24 cellular contexts compared by ENCODE assay signal in the genomic region with DNA sequence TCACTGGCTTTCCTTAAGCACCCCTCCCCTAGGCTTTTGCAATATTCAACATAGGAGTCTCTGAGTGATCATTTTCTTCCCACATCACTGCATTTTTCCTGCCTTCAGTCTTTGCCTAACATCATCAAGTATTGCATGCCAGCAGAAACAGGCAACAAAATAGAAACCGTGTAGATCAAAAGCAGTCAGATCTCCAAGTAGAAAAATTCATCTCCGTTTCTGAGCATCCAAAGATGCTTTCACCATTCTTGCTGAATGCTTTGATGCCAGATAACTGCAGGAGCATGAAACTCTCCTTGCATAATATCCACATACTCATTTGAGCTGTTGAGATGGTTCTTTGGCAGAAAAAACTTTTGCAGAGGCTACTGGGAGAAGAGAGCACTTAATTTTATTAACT.
DNase-seq lines count a peak whose midpoint lies in the region; ATAC-seq and TF ChIP-seq lines count a peak whose summit lies in the region.
"Had no signal": no experiment of that assay in that cellular context is flagged by ENCODE, and none has a peak within 500 bp of the region (broad histone marks: within the 10 kb centered on the region; RNA-seq: fewer than 3 reads in every experiment).

No MANE protein-coding gene starts in this region.

- H3K27me3 ChIP-seq in GM23248 (replicated peaks; ENCODE audit: insufficient read depth): peaks cover 5% of the 10 kb centered on the region; the same call in 1 of the 2 replicates
- H3K27me3 ChIP-seq in Karpas-422 (ENCODE audit: low read length): no peaks in the 10 kb centered on the region
- H3K27me3 ChIP-seq in trophoblast cell (ENCODE audit: insufficient read depth, low read length): no peaks in the 10 kb centered on the region
- H3K27me3 ChIP-seq in gastroesophageal sphincter: peaks cover 16% of the 10 kb centered on the region
- H3K27me3 ChIP-seq: BLaER1 treated with 17β-estradiol and CSF1 and Interleukin-3, amounts not matched to agents 10 nM and 100 nM had no signal

- WGBS in GM23248 (ENCODE audit: low coverage in 1 of 2, low lambda C conversion rate in 2 of 2, missing lambda C conversion rate in 2 of 2), 2 experiments: 0 to 1% methylated on average over 2 of the region's 2 CpGs
- no CpG with 5 or more reads among the region's 2 CpGs for WGBS in trophoblast cell (ENCODE audit: extremely low coverage, insufficient coverage, insufficient read length)
- 53 to 67% methylated on average over 2 of the region's 2 CpGs for WGBS in gastroesophageal sphincter (ENCODE audit: low coverage in 1 of 2), 2 donors

- H3K23ac ChIP-seq in trophoblast cell (ENCODE audit: low read length): no peak overlapping the region

- H4K12ac ChIP-seq in trophoblast cell (ENCODE audit: low read depth, low read length): no peak overlapping the region

- no peak overlapping the region for H2AFZ ChIP-seq in GM23248
- H2AFZ ChIP-seq in Karpas-422 (ENCODE audit: low read length): no peak overlapping the region
- no peak overlapping the region for H2AFZ ChIP-seq in trophoblast cell (ENCODE audit: insufficient read depth, low read length, poor library complexity)

- H2BK5ac ChIP-seq in trophoblast cell (ENCODE audit: low read depth, low read length, poor library complexity): no peak overlapping the region

- H3K4me3 Mint-ChIP-seq in activated naive CD4-positive, alpha-beta T cell treated with anti-CD3 and anti-CD28 coated beads for 36 hours: no peak overlapping the region
- H3K4me3 Mint-ChIP-seq: CD14-positive monocyte; CD4-positive, alpha-beta T cell; CD8-positive, alpha-beta memory T cell; H9 had no signal

- DNase-seq in GM23248 (peak; percentile 10), Karpas-422 (peak; percentile 19), trophoblast cell (peak; percentile 61 to 91), posterior vena cava (ENCODE audit: low spot score) (no peak), inferior parietal cortex (ENCODE audit: extremely low spot score) (no peak)
- no peak for DNase-seq in activated naive CD4-positive, alpha-beta T cell treated with anti-CD3 and anti-CD28 coated beads for 36 hours
- DNase-seq: 8988T; ACHN; AML-193; BE2C; CD4-positive, alpha-beta T cell; CD8-positive, alpha-beta memory T cell; DMS 273 treated with DMSO at 0.1 percent for 48 hours; DMS79; EL; GDM1; H9 had no signal

- H4K8ac ChIP-seq in trophoblast cell (ENCODE audit: low read depth, low read length): no peak overlapping the region

- H3K9me3 ChIP-seq in GM23248 (ENCODE audit: low read depth) (no peaks in the 10 kb centered on the region), Karpas-422 (ENCODE audit: low read length) (no peaks in the 10 kb centered on the region), trophoblast cell (ENCODE audit: insufficient read depth, low read depth, low read length) (no peaks in the 10 kb centered on the region), gastroesophageal sphincter (no peaks in the 10 kb centered on the region)
- H3K9me3 ChIP-seq: A549; BE2C; BLaER1 treated with 17β-estradiol and CSF1 and Interleukin-3, amounts not matched to agents 10 nM and 100 nM had no signal

- H3K9me2 ChIP-seq in GM23248 (ENCODE audit: insufficient read depth) (no peaks in the 10 kb centered on the region), Karpas-422 (replicated peaks; ENCODE audit: insufficient read depth, low read length) (no peaks in the 10 kb centered on the region)

- H3K36me3 Mint-ChIP-seq in activated naive CD4-positive, alpha-beta T cell treated with anti-CD3 and anti-CD28 coated beads for 36 hours (ENCODE audit: low read depth): no peaks in the 10 kb centered on the region
- H3K36me3 Mint-ChIP-seq: CD14-positive monocyte; CD8-positive, alpha-beta memory T cell had no signal

- no peaks in the 10 kb centered on the region for H3K79me1 ChIP-seq in trophoblast cell (ENCODE audit: low read length)

- no peak for TF ChIP-seq CTCF in gastroesophageal sphincter (IDR thresholded peaks at IDR 0.05)

- no peak for ATAC-seq in gastroesophageal sphincter
- ATAC-seq: A549, GM12878, HCT116 had no signal

- H4K91ac ChIP-seq in trophoblast cell (ENCODE audit: low read depth, low read length): no peak overlapping the region

- no peak overlapping the region for H3K14ac ChIP-seq in trophoblast cell (ENCODE audit: low read length)

- no peak overlapping the region for H3K27ac Mint-ChIP-seq in activated naive CD4-positive, alpha-beta T cell treated with anti-CD3 and anti-CD28 coated beads for 36 hours
- H3K27ac Mint-ChIP-seq: CD14-positive monocyte; CD4-positive, alpha-beta T cell; CD8-positive, alpha-beta memory T cell; H9 had no signal

- intact Hi-C loops in posterior vena cava (cut with DNase I): no loop called here
- intact Hi-C loops in activated naive CD4-positive, alpha-beta T cell treated with anti-CD3 and anti-CD28 coated beads for 36 hours (cut with micrococcal nuclease): no loop called here

- in situ Hi-C loops in GM23248 (cut with MboI): no loop called here

- H3K27me3 Mint-ChIP-seq in activated naive CD4-positive, alpha-beta T cell treated with anti-CD3 and anti-CD28 coated beads for 36 hours (ENCODE audit: low read depth): peaks cover 4% of the 10 kb centered on the region

- CTCF ChIA-PET in activated naive CD4-positive, alpha-beta T cell treated with anti-CD3 and anti-CD28 coated beads for 36 hours (lab: Charles Lee): no interaction called here

- no peak overlapping the region for H2BK12ac ChIP-seq in trophoblast cell (ENCODE audit: low read length)

- H3K9ac ChIP-seq in GM23248 (no peak overlapping the region), Karpas-422 (ENCODE audit: low read length) (no peak overlapping the region), trophoblast cell (ENCODE audit: low read length) (no peak overlapping the region)
- H3K9ac ChIP-seq: BLaER1 treated with 17β-estradiol and CSF1 and Interleukin-3, amounts not matched to agents 10 nM and 100 nM had no signal

- H4K20me1 ChIP-seq in GM23248 (ENCODE audit: insufficient read depth): no peaks in the 10 kb centered on the region
- H4K20me1 ChIP-seq in Karpas-422 (ENCODE audit: insufficient read depth, low read depth, low read length): no peaks in the 10 kb centered on the region
- H4K20me1 ChIP-seq: BLaER1 treated with 17β-estradiol and CSF1 and Interleukin-3, amounts not matched to agents 10 nM and 100 nM had no signal

- no peak overlapping the region for H3K4ac ChIP-seq in trophoblast cell (ENCODE audit: low read depth, low read length)

- no peaks in the 10 kb centered on the region for H3F3A ChIP-seq in GM23248 (ENCODE audit: insufficient read depth)

- H3K79me2 ChIP-seq in GM23248 (ENCODE audit: insufficient read depth) (no peaks in the 10 kb centered on the region), Karpas-422 (ENCODE audit: low read length) (no peaks in the 10 kb centered on the region), trophoblast cell (ENCODE audit: control insufficient read depth, insufficient read depth, low read length, poor library complexity) (no peaks in the 10 kb centered on the region)

- no peak for TF ChIP-seq POLR2A in gastroesophageal sphincter (IDR thresholded peaks at IDR 0.05)

- H3K36me3 ChIP-seq in GM23248 (ENCODE audit: low read depth) (no peaks in the 10 kb centered on the region), Karpas-422 (ENCODE audit: insufficient read depth, low read length) (no peaks in the 10 kb centered on the region), trophoblast cell (ENCODE audit: control insufficient read depth in 1 of 2, insufficient read depth in 2 of 2, low read length in 2 of 2) (no peaks in the 10 kb centered on the region), gastroesophageal sphincter (no peaks in the 10 kb centered on the region)
- H3K36me3 ChIP-seq: BE2C; BLaER1 treated with 17β-estradiol and CSF1 and Interleukin-3, amounts not matched to agents 10 nM and 100 nM had no signal

- H3K4me3 ChIP-seq in GM23248 (no peak overlapping the region), Karpas-422 (ENCODE audit: low read length) (no peak overlapping the region), trophoblast cell (ENCODE audit: low read depth, low read length) (no peak overlapping the region), gastroesophageal sphincter (no peak overlapping the region)
- H3K4me3 ChIP-seq: A549; BLaER1 treated with 17β-estradiol and CSF1 and Interleukin-3, amounts not matched to agents 10 nM and 100 nM; GM12878 had no signal

- TF ChIP-seq EP300 in gastroesophageal sphincter (IDR thresholded peaks at IDR 0.05): no peak

- H3K9me3 Mint-ChIP-seq in activated naive CD4-positive, alpha-beta T cell treated with anti-CD3 and anti-CD28 coated beads for 36 hours: no peaks in the 10 kb centered on the region
- H3K9me3 Mint-ChIP-seq: CD4-positive, alpha-beta T cell; H9 had no signal

- H3K4me2 ChIP-seq in GM23248 (ENCODE audit: unreplicated experiment) (no peak overlapping the region), Karpas-422 (ENCODE audit: low read depth, low read length, poor library complexity, severe bottlenecking) (no peak overlapping the region), trophoblast cell (ENCODE audit: low read length) (no peak overlapping the region)
- H3K4me2 ChIP-seq: A549; BLaER1 treated with 17β-estradiol and CSF1 and Interleukin-3, amounts not matched to agents 10 nM and 100 nM had no signal

- H3K27ac ChIP-seq in GM23248 (no peak overlapping the region), Karpas-422 (ENCODE audit: low read length) (no peak overlapping the region), angular gyrus (ENCODE audit: low read depth, low read length) (peak overlapping the region; percentile 41), trophoblast cell (ENCODE audit: low read depth, low read length) (no peak overlapping the region), gastroesophageal sphincter (no peak overlapping the region)
- H3K27ac ChIP-seq: A549; BLaER1 treated with 17β-estradiol and CSF1 and Interleukin-3, amounts not matched to agents 10 nM and 100 nM had no signal

- no peak overlapping the region for H3K18ac ChIP-seq in trophoblast cell (ENCODE audit: low read length)

- no peaks in the 10 kb centered on the region for H3K4me1 Mint-ChIP-seq in activated naive CD4-positive, alpha-beta T cell treated with anti-CD3 and anti-CD28 coated beads for 36 hours (ENCODE audit: low read depth)
- H3K4me1 Mint-ChIP-seq: CD14-positive monocyte; CD8-positive, alpha-beta memory T cell; H9 had no signal

- no peaks in the 10 kb centered on the region for H3K4me1 ChIP-seq in GM23248 (ENCODE audit: insufficient read depth)
- no peaks in the 10 kb centered on the region for H3K4me1 ChIP-seq in Karpas-422 (ENCODE audit: low read length)
- no peaks in the 10 kb centered on the region for H3K4me1 ChIP-seq in trophoblast cell (ENCODE audit: control insufficient read depth in 1 of 2, insufficient read depth in 2 of 2, low read length in 2 of 2)
- H3K4me1 ChIP-seq in gastroesophageal sphincter: no peaks in the 10 kb centered on the region
- H3K4me1 ChIP-seq: A549, BE2C had no signal

- no peak overlapping the region for H2BK120ac ChIP-seq in trophoblast cell (ENCODE audit: insufficient read depth, low read length, poor library complexity)

- no peak overlapping the region for H2AK5ac ChIP-seq in trophoblast cell (ENCODE audit: low read length)

Comparison
In these comparisons a context has a peak if more than half of its experiments do, and no peak if none do; other contexts are left out.
1. DNase-seq: peak in GM23248 (single experiment), Karpas-422 (single experiment) and trophoblast cell (2 of 2); none in posterior vena cava (single experiment), activated naive CD4-positive, alpha-beta T cell treated with anti-CD3 and anti-CD28 coated beads for 36 hours (single experiment) and inferior parietal cortex (single experiment).